Comparison of ENCODE assay signal across 25 cellular contexts in genomic region chrX:97126020-97126419, GRCh38.
DNase-seq lines count a peak whose midpoint lies in the region; ATAC-seq and TF ChIP-seq lines count a peak whose summit lies in the region.
"Had no signal": no experiment of that assay in that cellular context is flagged by ENCODE, and none has a peak within 500 bp of the region (broad histone marks: within the 10 kb centered on the region; RNA-seq: fewer than 3 reads in every experiment).

No MANE protein-coding gene starts in this region.

- H3K36me3 ChIP-seq in breast epithelium (no peaks in the 10 kb centered on the region), smooth muscle cell (ENCODE audit: low read depth) (no peaks in the 10 kb centered on the region), MG63 (no peaks in the 10 kb centered on the region)
- H3K36me3 ChIP-seq: transverse colon had no signal

- intact Hi-C loops in MCF 10A (cut with micrococcal nuclease), result no loop called here
- intact Hi-C loops in breast epithelium (cut with DNase I; ENCODE audit: low total_unique reads), result no loop called here

- H3K9me3 Mint-ChIP-seq in MCF 10A (ENCODE audit: unreplicated experiment), result no peaks in the 10 kb centered on the region
- H3K9me3 Mint-ChIP-seq: activated B cell treated with CpG ODN at 0.5 μM for 24 hours; activated CD4-positive, alpha-beta memory T cell treated with anti-CD3 and anti-CD28 coated beads, Interleukin-2, amount 10 ng/mL, durations not matched to agents 7 days and 5 days; activated naive CD4-positive, alpha-beta T cell treated with anti-CD3 and anti-CD28 coated beads, Interleukin-2, amount 10 ng/mL, durations not matched to agents 7 days and 5 days had no signal

- TF ChIP-seq CTCF in MCF 10A (IDR thresholded peaks at IDR 0.05; ENCODE audit: unreplicated experiment) (no peak), breast epithelium (IDR thresholded peaks at IDR 0.05) (no peak), fibroblast of the aortic adventitia (IDR thresholded peaks at IDR 0.05; ENCODE audit: insufficient read depth, low read length) (no peak), smooth muscle cell (IDR thresholded peaks at IDR 0.05; ENCODE audit: borderline replicate concordance, insufficient read depth, poor library complexity, severe bottlenecking) (no peak)

- no peak for TF ChIP-seq POLR2A in breast epithelium (IDR thresholded peaks at IDR 0.05)

- H3K4me3 Mint-ChIP-seq in MCF 10A (ENCODE audit: unreplicated experiment), result no peak overlapping the region
- H3K4me3 Mint-ChIP-seq: activated B cell treated with CpG ODN at 0.5 μM for 24 hours; activated CD4-positive, alpha-beta memory T cell treated with anti-CD3 and anti-CD28 coated beads, Interleukin-2, amount 10 ng/mL, durations not matched to agents 7 days and 5 days; activated naive CD4-positive, alpha-beta T cell treated with anti-CD3 and anti-CD28 coated beads, Interleukin-2, amount 10 ng/mL, durations not matched to agents 7 days and 5 days; CD4-positive, CD25-positive, alpha-beta regulatory T cell; mesothelial cell of epicardium; neural crest cell had no signal

- H3K27ac ChIP-seq in breast epithelium (no peak overlapping the region), smooth muscle cell (ENCODE audit: low read depth) (peak overlapping the region; percentile 45)
- H3K27ac ChIP-seq: foreskin keratinocyte, transverse colon had no signal

- H3K4me1 ChIP-seq in breast epithelium, result no peaks in the 10 kb centered on the region
- peaks cover 8% of the 10 kb centered on the region for H3K4me1 ChIP-seq in smooth muscle cell (ENCODE audit: low read depth)
- H3K4me1 ChIP-seq: foreskin keratinocyte, transverse colon had no signal

- peak overlapping the region; percentile 45 for H3K4me2 ChIP-seq in smooth muscle cell

- H3K79me2 ChIP-seq in smooth muscle cell (ENCODE audit: low read depth), result no peaks in the 10 kb centered on the region

- no peak for ATAC-seq in HG03342 (IDR thresholded peaks at IDR 0.05; ENCODE audit: unreplicated experiment)
- ATAC-seq: foreskin keratinocyte, left cardiac atrium had no signal

- H3K4me3 ChIP-seq in breast epithelium (no peak overlapping the region), fibroblast of the aortic adventitia (ENCODE audit: low read depth, low read length) (no peak overlapping the region), smooth muscle cell (no peak overlapping the region), MG63 (no peak overlapping the region)
- H3K4me3 ChIP-seq: transverse colon had no signal

- peaks cover 3% of the 10 kb centered on the region for H3F3A ChIP-seq in smooth muscle cell (ENCODE audit: low read depth)

- H3K27me3 Mint-ChIP-seq in MCF 10A (ENCODE audit: insufficient read depth, unreplicated experiment), result peaks cover 53% of the 10 kb centered on the region
- H3K27me3 Mint-ChIP-seq: activated B cell treated with CpG ODN at 0.5 μM for 24 hours; activated CD4-positive, alpha-beta memory T cell treated with anti-CD3 and anti-CD28 coated beads, Interleukin-2, amount 10 ng/mL, durations not matched to agents 7 days and 5 days; activated naive CD4-positive, alpha-beta T cell treated with anti-CD3 and anti-CD28 coated beads, Interleukin-2, amount 10 ng/mL, durations not matched to agents 7 days and 5 days; CD4-positive, CD25-positive, alpha-beta regulatory T cell had no signal

- DNase-seq in MCF 10A (ENCODE audit: unreplicated experiment) (peak; percentile 1), breast epithelium (ENCODE audit: low spot score in 2 of 2) (no peak), astrocyte of the hippocampus (ENCODE audit: low read depth, low spot score) (peak; percentile 2), fibroblast of the aortic adventitia (ENCODE audit: low read depth) (peak; percentile 20), smooth muscle cell (lab: John Stamatoyannopoulos, UW; ENCODE audit: unreplicated experiment) (no peak), GDM1 (lab: John Stamatoyannopoulos, UW) (no peak), MG63 (no peak)
- DNase-seq: 8988T; activated B cell treated with CpG ODN at 0.5 μM for 24 hours; activated CD4-positive, alpha-beta memory T cell treated with anti-CD3 and anti-CD28 coated beads, Interleukin-2, amount 10 ng/mL, durations not matched to agents 7 days and 5 days; activated naive CD4-positive, alpha-beta T cell treated with anti-CD3 and anti-CD28 coated beads, Interleukin-2, amount 10 ng/mL, durations not matched to agents 7 days and 5 days; activated T-cell treated with anti-CD3 and anti-CD28 coated beads, Interleukin-2, amount 50 U/mL, for 1 hour; caudate nucleus; CD4-positive, CD25-positive, alpha-beta regulatory T cell; foreskin keratinocyte; GOT3; left cardiac atrium; NCI-H1048; NCI-H524 treated with DMSO at 0.1 percent for 48 hours; SHP77 treated with DMSO at 0.1 percent for 48 hours; stimulated activated naive CD4-positive, alpha-beta T cell; transverse colon had no signal

- H3K27me3 ChIP-seq in breast epithelium (peaks cover 0 to 17% of the 10 kb centered on the region in 2 donors), smooth muscle cell (ENCODE audit: low read depth) (no peaks in the 10 kb centered on the region), MG63 (no peaks in the 10 kb centered on the region)
- H3K27me3 ChIP-seq: foreskin keratinocyte, transverse colon had no signal

- H3K9ac ChIP-seq in smooth muscle cell (ENCODE audit: low read depth), result no peak overlapping the region

- no peaks in the 10 kb centered on the region for H3K9me3 ChIP-seq in breast epithelium
- H3K9me3 ChIP-seq in smooth muscle cell (replicated peaks; ENCODE audit: low read depth), result no peaks in the 10 kb centered on the region
- H3K9me3 ChIP-seq in MG63, result no peaks in the 10 kb centered on the region
- H3K9me3 ChIP-seq: transverse colon had no signal

- no peaks in the 10 kb centered on the region for H3K4me1 Mint-ChIP-seq in MCF 10A (ENCODE audit: insufficient read depth, unreplicated experiment)
- H3K4me1 Mint-ChIP-seq: activated B cell treated with CpG ODN at 0.5 μM for 24 hours; activated CD4-positive, alpha-beta memory T cell treated with anti-CD3 and anti-CD28 coated beads, Interleukin-2, amount 10 ng/mL, durations not matched to agents 7 days and 5 days; activated naive CD4-positive, alpha-beta T cell treated with anti-CD3 and anti-CD28 coated beads, Interleukin-2, amount 10 ng/mL, durations not matched to agents 7 days and 5 days had no signal

- 55% methylated on average over 3 of the region's 3 CpGs for WGBS in smooth muscle cell (ENCODE audit: low lambda C conversion rate)

- peak overlapping the region; percentile 62 for H2AFZ ChIP-seq in smooth muscle cell (ENCODE audit: low read depth)

- POLR2A ChIA-PET in MCF 10A (lab: Yijun Ruan, JAX), result no interaction called here

- no peak overlapping the region for H3K27ac Mint-ChIP-seq in MCF 10A (ENCODE audit: low read depth, unreplicated experiment)
- H3K27ac Mint-ChIP-seq: activated B cell treated with CpG ODN at 0.5 μM for 24 hours; activated CD4-positive, alpha-beta memory T cell treated with anti-CD3 and anti-CD28 coated beads, Interleukin-2, amount 10 ng/mL, durations not matched to agents 7 days and 5 days; activated naive CD4-positive, alpha-beta T cell treated with anti-CD3 and anti-CD28 coated beads, Interleukin-2, amount 10 ng/mL, durations not matched to agents 7 days and 5 days; CD4-positive, CD25-positive, alpha-beta regulatory T cell; mesothelial cell of epicardium had no signal

- CTCF ChIA-PET in MCF 10A (lab: Yijun Ruan, JAX), result interaction anchor here (0.7 kb wide), 1 partner anchor 40 kb away, joined by 3 read pairs; no protein-coding TSS in a partner anchor

- no TSS peak for BruUV-seq in MCF 10A (replicated peaks; lab: Mats Ljungman, UMichigan)

- no peaks in the 10 kb centered on the region for H4K20me1 ChIP-seq in smooth muscle cell (ENCODE audit: low read depth)

- no peaks in the 10 kb centered on the region for H3K36me3 Mint-ChIP-seq in MCF 10A (ENCODE audit: insufficient read depth, unreplicated experiment)
- H3K36me3 Mint-ChIP-seq: activated naive CD4-positive, alpha-beta T cell treated with anti-CD3 and anti-CD28 coated beads, Interleukin-2, amount 10 ng/mL, durations not matched to agents 7 days and 5 days; mesothelial cell of epicardium had no signal

Comparison
In these comparisons a context has a peak if more than half of its experiments do, and no peak if none do; other contexts are left out.
1. DNase-seq: peak in MCF 10A (single experiment), astrocyte of the hippocampus (single experiment) and fibroblast of the aortic adventitia (single experiment); none in breast epithelium (0 of 2), smooth muscle cell (single experiment), GDM1 (single experiment) and MG63 (single experiment).